13 cellular contexts compared by ENCODE assay signal in the genomic region with DNA sequence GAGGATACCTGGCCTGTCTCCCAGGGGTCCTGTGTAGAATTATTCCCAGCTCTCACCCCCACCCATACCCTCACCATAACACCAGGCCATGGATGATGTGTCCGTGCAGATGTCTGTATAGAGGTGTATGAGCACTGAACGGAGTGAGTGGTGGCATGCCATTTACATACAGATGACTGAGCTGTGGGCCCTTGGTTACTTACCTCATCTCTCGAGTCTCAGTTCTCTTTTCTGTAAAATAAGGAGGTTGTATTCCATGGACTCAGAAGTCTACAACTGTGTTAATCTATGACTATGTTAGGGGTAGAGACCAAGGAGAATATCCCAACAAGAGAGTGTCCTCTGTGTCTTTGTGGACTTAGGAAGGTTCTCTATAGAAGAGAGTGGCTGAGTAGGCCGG.
DNase-seq lines count a peak whose midpoint lies in the region; ATAC-seq, FAIRE-seq and TF ChIP-seq lines count a peak whose summit lies in the region.
"Had no signal": no experiment of that assay in that cellular context is flagged by ENCODE, and none has a peak within 500 bp of the region (broad histone marks: within the 10 kb centered on the region; RNA-seq: fewer than 3 reads in every experiment).

No MANE protein-coding gene starts in this region.

- peaks cover 24% of the 10 kb centered on the region for H3K4me1 Mint-ChIP-seq in T-helper 17 cell

- ATAC-seq in GM19397 (IDR thresholded peaks at IDR 0.05; ENCODE audit: unreplicated experiment), result peak; percentile 81
- peak; percentile 87 for ATAC-seq in HG02885 (IDR thresholded peaks at IDR 0.05; ENCODE audit: poor library complexity, unreplicated experiment)
- no peak for ATAC-seq in T-helper 17 cell
- ATAC-seq in heart right ventricle, result no peak
- ATAC-seq: activated CD8-positive, alpha-beta memory T cell treated with anti-CD3 and anti-CD28 coated beads, Interleukin-2, amount 10 ng/mL, durations not matched to agents 7 days and 5 days; natural killer cell had no signal

- H4K20me1 ChIP-seq in OCI-LY3 (ENCODE audit: insufficient read depth, low read length), result peaks cover 12% of the 10 kb centered on the region; the same call in 1 of the 2 replicates

- H3K27ac ChIP-seq in OCI-LY3 (ENCODE audit: low read length), result no peak overlapping the region
- no peak overlapping the region for H3K27ac ChIP-seq in heart right ventricle
- H3K27ac ChIP-seq: coronary artery had no signal

- no peak for TF ChIP-seq CTCF in OCI-LY3 (IDR thresholded peaks at IDR 0.05; ENCODE audit: low read depth, low read length)
- no peak for TF ChIP-seq CTCF in heart right ventricle (IDR thresholded peaks at IDR 0.05)

- H3K4me3 ChIP-seq in OCI-LY3 (ENCODE audit: low read length) (peak overlapping the region; percentile 15; the same call in 1 of the 2 replicates), heart right ventricle (no peak overlapping the region)
- H3K4me3 ChIP-seq: coronary artery had no signal

- peak overlapping the region; percentile 60 for H3K4me2 ChIP-seq in OCI-LY3 (ENCODE audit: low read length)

- no peak overlapping the region for H2AFZ ChIP-seq in OCI-LY3 (ENCODE audit: low read depth, low read length)

- no peaks in the 10 kb centered on the region for H3K79me2 ChIP-seq in OCI-LY3 (ENCODE audit: low read length)

- no peak for TF ChIP-seq POLR2A in GM12891 (IDR thresholded peaks at IDR 0.05; ENCODE audit: low read depth, low read length)

- intact Hi-C loops in heart right ventricle (cut with DNase I), result loop anchor here in 6 of 10 donors (5.0 to 10.0 kb wide), 4 partner anchors 33 to 240 kb away; a partner anchor contains a TSS

- DNase-seq in GM12891 (ENCODE audit: insufficient read length, low spot score), result no peak
- DNase-seq in AG08396 (ENCODE audit: low spot score), result no peak
- no peak for DNase-seq in hippocampal formation (lab: John Stamatoyannopoulos, UW)
- no peak for DNase-seq in T-helper 17 cell
- no peak for DNase-seq in heart right ventricle
- DNase-seq: activated CD8-positive, alpha-beta memory T cell treated with anti-CD3 and anti-CD28 coated beads, Interleukin-2, amount 10 ng/mL, durations not matched to agents 7 days and 5 days; IMR-90; natural killer cell; NCI-H2029 had no signal

- H3K36me3 ChIP-seq in OCI-LY3 (replicated peaks; ENCODE audit: low read depth, low read length), result no peaks in the 10 kb centered on the region
- no peaks in the 10 kb centered on the region for H3K36me3 ChIP-seq in heart right ventricle

- H3K27me3 ChIP-seq in OCI-LY3 (ENCODE audit: low read depth, low read length) (peaks cover 79% of the 10 kb centered on the region), heart right ventricle (peaks cover 0 to 88% (median 52%) of the 10 kb centered on the region in 7 donors)

- H3K9me3 ChIP-seq in OCI-LY3 (ENCODE audit: insufficient read depth, low read length), result no peaks in the 10 kb centered on the region
- H3K9me3 ChIP-seq in T-helper 17 cell (ENCODE audit: control insufficient read depth, low read length, poor library complexity, severe bottlenecking), result no peaks in the 10 kb centered on the region
- no peaks in the 10 kb centered on the region for H3K9me3 ChIP-seq in heart right ventricle

- H3K4me3 Mint-ChIP-seq in T-helper 17 cell, result no peak overlapping the region
- H3K4me3 Mint-ChIP-seq: activated CD8-positive, alpha-beta memory T cell treated with anti-CD3 and anti-CD28 coated beads, Interleukin-2, amount 10 ng/mL, durations not matched to agents 7 days and 5 days; natural killer cell had no signal

- H3K9ac ChIP-seq in OCI-LY3 (ENCODE audit: low read length), result no peak overlapping the region

- no peak for FAIRE-seq in GM12891 (lab: Jason Lieb, UNC)

- no peak overlapping the region for H3K27ac Mint-ChIP-seq in T-helper 17 cell
- H3K27ac Mint-ChIP-seq: activated CD8-positive, alpha-beta memory T cell treated with anti-CD3 and anti-CD28 coated beads, Interleukin-2, amount 10 ng/mL, durations not matched to agents 7 days and 5 days; natural killer cell had no signal

- peaks cover 76% of the 10 kb centered on the region for H3K27me3 Mint-ChIP-seq in T-helper 17 cell

- H3K4me1 ChIP-seq in OCI-LY3 (ENCODE audit: low read length) (peaks cover 25% of the 10 kb centered on the region), heart right ventricle (peaks cover 0 to 23% (median 3%) of the 10 kb centered on the region in 9 donors)

- peaks cover 8% of the 10 kb centered on the region for H3K36me3 Mint-ChIP-seq in T-helper 17 cell (ENCODE audit: low read depth)
- H3K36me3 Mint-ChIP-seq: natural killer cell had no signal

- 91 to 100% methylated on average over 4 of the region's 4 CpGs for WGBS in heart right ventricle, 2 donors

TF ChIP-seq in GM12891, 5 proteins besides CTCF, POLR2A, EP300 and RAD21:
- TF ChIP-seq SPI1 (IDR thresholded peaks at IDR 0.05; ENCODE audit: low read depth, low read length), result peak; percentile 96
- peak; percentile 79 for TF ChIP-seq POU2F2 (IDR thresholded peaks at IDR 0.05; ENCODE audit: low read depth, low read length)
- TF ChIP-seq TAF1 (IDR thresholded peaks at IDR 0.05; ENCODE audit: low read depth, low read length), result no peak

Comparison
In these comparisons a context has a peak if more than half of its experiments do, and no peak if none do; other contexts are left out.
1. ATAC-seq: peak in GM19397 (single experiment) and HG02885 (single experiment); none in T-helper 17 cell (single experiment) and heart right ventricle (0 of 8).